ENCODE assay signal across 8 cellular contexts in the genomic region with DNA sequence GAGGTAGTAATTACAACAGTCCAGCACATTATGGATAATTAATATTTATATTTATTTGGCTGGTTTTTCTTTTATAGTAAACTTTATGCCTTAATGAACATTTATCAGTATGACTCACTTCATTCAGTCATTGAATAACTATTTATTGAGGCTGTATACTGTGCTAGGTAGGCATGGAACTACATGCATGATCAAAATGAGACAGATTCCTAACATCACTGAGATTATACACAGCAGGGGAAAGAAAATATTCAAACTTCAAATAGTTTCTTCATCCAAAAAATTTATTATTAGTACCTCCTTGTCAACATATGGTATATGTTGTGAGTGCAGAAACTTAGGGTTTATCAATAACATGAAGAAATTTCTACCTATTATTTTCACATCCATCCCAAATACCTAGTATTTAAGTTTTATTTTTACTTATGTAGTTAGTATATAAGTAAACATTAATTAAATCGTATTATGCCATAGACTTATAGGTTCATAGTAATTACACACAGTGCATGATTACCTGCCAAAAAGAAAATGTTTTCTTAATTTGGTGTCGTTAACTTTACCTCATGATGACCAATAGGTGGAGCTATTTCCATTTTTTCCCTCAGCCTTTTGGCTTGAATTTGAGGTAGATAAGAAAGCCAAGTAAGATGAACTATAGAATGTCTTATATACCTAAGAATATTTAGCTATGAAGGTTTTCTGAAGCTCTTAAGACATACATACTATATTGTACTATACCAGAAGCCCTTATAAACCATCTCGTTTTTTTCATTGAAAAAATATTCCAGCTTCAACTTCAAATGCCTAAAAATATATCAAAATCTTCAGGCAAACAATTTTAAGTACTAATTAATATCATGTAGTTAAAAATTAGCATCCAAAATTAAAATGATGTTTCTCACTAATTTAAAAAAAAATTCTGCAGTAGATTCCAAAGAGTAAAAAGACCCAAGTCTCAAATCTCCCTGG. TPM values are rescaled to one million over a fixed set of nuclear protein-coding genes. Genes with fewer than 3 reads are reported as not detected.
DNase-seq lines count a peak whose midpoint lies in the region; ATAC-seq and TF ChIP-seq lines count a peak whose summit lies in the region.

No MANE protein-coding gene starts in this region.

- ATAC-seq in GM21529 (IDR thresholded peaks at IDR 0.05; ENCODE audit: unreplicated experiment), result peak; percentile 85
- ATAC-seq in stimulated activated memory B cell treated with anti-CD40 and anti-IgM and Interleukin-4, amounts not matched to agents 10 μg/mL and 1 μg/mL and 100 μg/mL, for 72 hours, result no peak

- H3K36me3 Mint-ChIP-seq in nephron (ENCODE audit: low read depth), result no peaks in the 10 kb centered on the region
- no peaks in the 10 kb centered on the region for H3K36me3 Mint-ChIP-seq in stimulated activated memory B cell treated with anti-CD40 and anti-IgM and Interleukin-4, amounts not matched to agents 10 μg/mL and 1 μg/mL and 100 μg/mL, for 72 hours

- no peaks in the 10 kb centered on the region for H3K9me3 Mint-ChIP-seq in nephron
- no peaks in the 10 kb centered on the region for H3K9me3 Mint-ChIP-seq in stimulated activated memory B cell treated with anti-CD40 and anti-IgM and Interleukin-4, amounts not matched to agents 10 μg/mL and 1 μg/mL and 100 μg/mL, for 72 hours

- H3K4me3 Mint-ChIP-seq in nephron, result no peak overlapping the region
- H3K4me3 Mint-ChIP-seq in stimulated activated memory B cell treated with anti-CD40 and anti-IgM and Interleukin-4, amounts not matched to agents 10 μg/mL and 1 μg/mL and 100 μg/mL, for 72 hours, result no peak overlapping the region

- peaks cover 15% of the 10 kb centered on the region for H3K4me1 Mint-ChIP-seq in nephron
- peaks cover 6% of the 10 kb centered on the region for H3K4me1 Mint-ChIP-seq in stimulated activated memory B cell treated with anti-CD40 and anti-IgM and Interleukin-4, amounts not matched to agents 10 μg/mL and 1 μg/mL and 100 μg/mL, for 72 hours

- no peak overlapping the region for H3K4me3 ChIP-seq in epithelial cell of proximal tubule (ENCODE audit: low read depth, low read length)

- TF ChIP-seq CTCF in LNCAP (IDR thresholded peaks at IDR 0.05), result peak; percentile 61
- TF ChIP-seq CTCF in epithelial cell of proximal tubule (conservative IDR thresholded peaks at IDR 0.05; ENCODE audit: low read depth, low read length), result peak; percentile 75
- peak; percentile 73 to 84 (median 75) for TF ChIP-seq CTCF in nephron (IDR thresholded peaks at IDR 0.05; ENCODE audit: unreplicated experiment in 3 of 3)

- no peaks in the 10 kb centered on the region for H3K27me3 Mint-ChIP-seq in nephron (ENCODE audit: low read depth)
- no peaks in the 10 kb centered on the region for H3K27me3 Mint-ChIP-seq in stimulated activated memory B cell treated with anti-CD40 and anti-IgM and Interleukin-4, amounts not matched to agents 10 μg/mL and 1 μg/mL and 100 μg/mL, for 72 hours

- DNase-seq in Daoy (ENCODE audit: low read depth) (peak; percentile 55), RPMI8226 (peak; percentile 73), epithelial cell of proximal tubule (ENCODE audit: low read depth) (no peak)
- no peak for DNase-seq in effector CD4-positive, alpha-beta T cell

- H3K27ac Mint-ChIP-seq in nephron, result no peak overlapping the region
- H3K27ac Mint-ChIP-seq in stimulated activated memory B cell treated with anti-CD40 and anti-IgM and Interleukin-4, amounts not matched to agents 10 μg/mL and 1 μg/mL and 100 μg/mL, for 72 hours, result no peak overlapping the region

RNA-seq across cellular contexts. Expression of gene TMEM30A, which starts 12.5 kb away (rescaled TPM):
- 101 and 115 TPM in 2 replicates for total RNA-seq in Daoy (2014; rRNA removed; shearing (Covaris generic))
- total RNA-seq in epithelial cell of proximal tubule, result 62.7 and 73.1 TPM in 2 replicates

RNA-seq across cellular contexts. Expression of gene COX7A2, which starts 53.5 kb away (rescaled TPM):
- total RNA-seq in Daoy (2014; rRNA removed; shearing (Covaris generic)), result 801 and 813 TPM in 2 replicates
- 322 and 342 TPM in 2 replicates for total RNA-seq in epithelial cell of proximal tubule

Comparison
In these comparisons a context has a peak if more than half of its experiments do, and no peak if none do; other contexts are left out.
1. DNase-seq: peak in Daoy (single experiment) and RPMI8226 (single experiment); none in epithelial cell of proximal tubule (single experiment) and effector CD4-positive, alpha-beta T cell (single experiment).
2. Peak in every context shown above with its lines, with median percentiles within 50 percentile points of each other: CTCF ChIP-seq.